Comparison of ENCODE assay signal across 8 cellular contexts in the genomic region with DNA sequence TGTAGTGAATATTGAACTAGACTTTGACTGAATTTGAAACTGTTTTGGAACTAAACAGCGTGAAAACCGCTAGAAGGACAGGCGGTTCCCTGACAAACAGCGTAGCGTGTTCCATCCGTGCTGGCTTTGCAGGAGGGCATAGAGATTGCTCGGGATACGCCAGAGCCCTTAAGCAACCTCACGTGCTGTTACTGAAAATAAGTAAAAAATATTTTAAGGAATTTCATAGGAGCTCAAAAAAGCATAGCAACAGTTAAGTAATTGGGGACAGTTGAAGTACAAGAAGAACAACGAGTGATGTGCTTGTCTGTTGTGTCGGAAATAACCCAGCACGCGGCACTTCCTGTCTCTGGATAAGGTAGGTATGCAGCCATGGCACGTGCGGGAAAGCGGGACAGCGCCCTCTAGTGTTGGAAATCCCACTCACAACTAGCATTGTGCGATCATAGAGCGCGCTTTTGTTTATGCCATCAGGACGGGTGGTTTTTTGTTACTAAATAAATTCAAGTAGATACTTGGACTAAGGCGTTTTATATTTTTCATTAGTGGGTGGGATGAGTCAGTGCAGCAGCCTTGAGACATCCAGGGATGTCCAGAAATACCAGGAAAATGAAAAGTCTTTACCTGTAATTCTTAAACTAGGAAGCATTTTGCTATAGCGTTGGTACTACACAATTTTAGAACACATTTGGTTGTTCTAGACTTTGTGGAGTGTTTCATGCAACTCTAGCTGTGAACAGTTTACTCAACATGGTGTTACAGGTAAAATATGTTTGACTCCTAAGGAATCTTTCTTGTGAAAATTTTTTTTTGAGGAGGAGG. TPM values are rescaled to one million over a fixed set of nuclear protein-coding genes. Genes with fewer than 3 reads are reported as not detected.
DNase-seq lines count a peak whose midpoint lies in the region; ATAC-seq and TF ChIP-seq lines count a peak whose summit lies in the region.

No MANE protein-coding gene starts in this region.

- H3K27me3 ChIP-seq in Caco-2 (replicated peaks; ENCODE audit: control insufficient read depth, insufficient read depth, low read length) (no peaks in the 10 kb centered on the region), PC-3 (ENCODE audit: low read length) (no peaks in the 10 kb centered on the region), fibroblast of lung (ENCODE audit: control insufficient read depth, insufficient read depth, low read length) (no peaks in the 10 kb centered on the region), neural cell (ENCODE audit: insufficient read depth, low read depth, low read length) (no peaks in the 10 kb centered on the region)

- TF ChIP-seq EP300 in neural cell (conservative IDR thresholded peaks at IDR 0.05; ENCODE audit: poor library complexity, severe bottlenecking) = no peak

- H3K4me3 ChIP-seq in Caco-2 (ENCODE audit: low read depth, low read length) (no peak overlapping the region), PC-3 (ENCODE audit: low read length) (no peak overlapping the region), fibroblast of lung (replicated peaks in 1 of 4; ENCODE audit: control extremely low read depth in 1 of 4, insufficient read depth in 1 of 4, low read depth in 3 of 4, low read length in 4 of 4) (no peak overlapping the region), neural cell (ENCODE audit: low read length) (no peak overlapping the region)

- ATAC-seq in GM19463 (IDR thresholded peaks at IDR 0.05; ENCODE audit: unreplicated experiment) = peak; percentile 79
- peak; percentile 55 for ATAC-seq in PC-3
- ATAC-seq in stimulated activated naive CD8-positive, alpha-beta T cell treated with anti-CD3 and anti-CD28 coated beads, Interleukin-15, amount 100 ng/mL, for 72 hours = peak; percentile 97

- peaks cover 81% of the 10 kb centered on the region for H3K36me3 Mint-ChIP-seq in Caco-2 (ENCODE audit: insufficient read depth, unreplicated experiment)

- H3K9me3 Mint-ChIP-seq in Caco-2 (ENCODE audit: unreplicated experiment) = no peaks in the 10 kb centered on the region
- H3K9me3 Mint-ChIP-seq in stimulated activated naive CD8-positive, alpha-beta T cell treated with anti-CD3 and anti-CD28 coated beads, Interleukin-15, amount 100 ng/mL, for 72 hours = no peaks in the 10 kb centered on the region

- intact Hi-C loops in Caco-2 (cut with micrococcal nuclease; ENCODE audit: unreplicated experiment) = loop anchor here (2.0 kb wide), 1 partner anchor 110 kb away; no protein-coding TSS in a partner anchor
- intact Hi-C loops in PC-3 (cut with micrococcal nuclease) = no loop called here

- peaks cover 7% of the 10 kb centered on the region for H3K4me1 Mint-ChIP-seq in Caco-2 (ENCODE audit: low read depth, unreplicated experiment)
- peaks cover 32% of the 10 kb centered on the region for H3K4me1 Mint-ChIP-seq in stimulated activated naive CD8-positive, alpha-beta T cell treated with anti-CD3 and anti-CD28 coated beads, Interleukin-15, amount 100 ng/mL, for 72 hours

- BruUV-seq in Caco-2 (replicated peaks; lab: Mats Ljungman, UMichigan) = no TSS peak
- no TSS peak for BruUV-seq in PC-3 (replicated peaks; lab: Mats Ljungman, UMichigan)

- POLR2A ChIA-PET in Caco-2 (lab: Charles Lee) (no interaction called here), PC-3 (lab: Charles Lee; ENCODE audit: unreplicated experiment) (no interaction called here)

- no peaks in the 10 kb centered on the region for H4K20me1 ChIP-seq in PC-3 (ENCODE audit: low read length)
- no peaks in the 10 kb centered on the region for H4K20me1 ChIP-seq in fibroblast of lung (ENCODE audit: control insufficient read depth, extremely low read depth, insufficient read depth, low read length)
- H4K20me1 ChIP-seq in neural cell (ENCODE audit: insufficient read depth) = no peaks in the 10 kb centered on the region

- H3F3A ChIP-seq in PC-3 (ENCODE audit: low read length, unreplicated experiment) (no peaks in the 10 kb centered on the region), neural cell (ENCODE audit: insufficient read depth, low read length, poor library complexity, severe bottlenecking) (no peaks in the 10 kb centered on the region)

- H3K4me2 ChIP-seq in PC-3 (ENCODE audit: low read length) = no peak overlapping the region
- no peak overlapping the region for H3K4me2 ChIP-seq in fibroblast of lung (ENCODE audit: extremely low read depth, insufficient read depth, low read length)
- H3K4me2 ChIP-seq in neural cell (ENCODE audit: low read length) = no peak overlapping the region

- H3K27ac Mint-ChIP-seq in Caco-2 (ENCODE audit: unreplicated experiment) = no peak overlapping the region
- H3K27ac Mint-ChIP-seq in stimulated activated naive CD8-positive, alpha-beta T cell treated with anti-CD3 and anti-CD28 coated beads, Interleukin-15, amount 100 ng/mL, for 72 hours = no peak overlapping the region

- 0 out of 2 replicates have a peak, but pooled peaks cover 2% of the 10 kb centered on the region for H3K36me3 ChIP-seq in Caco-2 (ENCODE audit: control insufficient read depth, insufficient read depth, low read length)
- H3K36me3 ChIP-seq in PC-3 (ENCODE audit: low read depth, low read length) = peaks cover 66% of the 10 kb centered on the region
- H3K36me3 ChIP-seq in fibroblast of lung (ENCODE audit: control insufficient read depth, insufficient read depth, low read length) = peaks cover 22% of the 10 kb centered on the region
- H3K36me3 ChIP-seq in neural cell (ENCODE audit: insufficient read depth, low read length) = no peaks in the 10 kb centered on the region

- no peaks in the 10 kb centered on the region for H3K9me3 ChIP-seq in Caco-2
- no peaks in the 10 kb centered on the region for H3K9me3 ChIP-seq in PC-3 (ENCODE audit: low read length)
- no peaks in the 10 kb centered on the region for H3K9me3 ChIP-seq in fibroblast of lung (ENCODE audit: control insufficient read depth, insufficient read depth, low read depth, low read length)
- H3K9me3 ChIP-seq in neural cell (ENCODE audit: low read length) = no peaks in the 10 kb centered on the region

- TF ChIP-seq CTCF in Caco-2 (IDR thresholded peaks at IDR 0.05; ENCODE audit: insufficient read depth in 1 of 2, low read depth in 1 of 2, low read length in 1 of 2, severe bottlenecking in 1 of 2, unreplicated experiment in 1 of 2) (peak; percentile 81 to 88), PC-3 (conservative IDR thresholded peaks at IDR 0.05; ENCODE audit: low read depth, low read length) (peak; percentile 85), fibroblast of lung (conservative IDR thresholded peaks at IDR 0.05 in 1 of 2, IDR thresholded peaks at IDR 0.05 in 1 of 2; ENCODE audit: low read depth in 1 of 2, low read length in 2 of 2) (peak; percentile 84 to 86), neural cell (IDR thresholded peaks at IDR 0.05; ENCODE audit: poor library complexity, severe bottlenecking) (peak; percentile 69)

- H3K9me2 ChIP-seq in PC-3 (replicated peaks; ENCODE audit: low read length) (no peaks in the 10 kb centered on the region), neural cell (ENCODE audit: insufficient read depth, low read length) (no peaks in the 10 kb centered on the region)

- no peaks in the 10 kb centered on the region for H3K27me3 Mint-ChIP-seq in Caco-2 (ENCODE audit: insufficient read depth, unreplicated experiment)
- no peaks in the 10 kb centered on the region for H3K27me3 Mint-ChIP-seq in stimulated activated naive CD8-positive, alpha-beta T cell treated with anti-CD3 and anti-CD28 coated beads, Interleukin-15, amount 100 ng/mL, for 72 hours

- H3K27ac ChIP-seq in PC-3 (ENCODE audit: low read length) (0 out of 2 replicates have a peak overlapping the region, but pooled peaks have one; percentile 15), fibroblast of lung (ENCODE audit: insufficient read depth, low read length) (peak overlapping the region; percentile 22), neural cell (ENCODE audit: low read length) (no peak overlapping the region)

- peak; percentile 81 to 82 for DNase-seq in Caco-2
- DNase-seq in HS-5 (ENCODE audit: low read depth) = peak; percentile 16
- peak; percentile 83 for DNase-seq in PC-3
- DNase-seq in activated T-cell treated with anti-CD3 and anti-CD28 coated beads for 48 hours (ENCODE audit: low read depth) = peak; percentile 80
- DNase-seq in fibroblast of lung (ENCODE audit: low read depth in 2 of 2) = peak; percentile 76 to 84
- DNase-seq in stimulated activated naive CD8-positive, alpha-beta T cell treated with anti-CD3 and anti-CD28 coated beads, Interleukin-15, amount 100 ng/mL, for 72 hours = peak; percentile 78 to 84

- CTCF ChIA-PET in Caco-2 (lab: Charles Lee) (interaction anchor here (0.7 kb wide), 1 partner anchor 440 kb away, joined by 3 read pairs; no protein-coding TSS in a partner anchor), PC-3 (lab: Charles Lee) (no interaction called here)

- peak; percentile 56 for TF ChIP-seq RAD21 in neural cell (conservative IDR thresholded peaks at IDR 0.05)

- H2AFZ ChIP-seq in PC-3 (ENCODE audit: low read length) (no peak overlapping the region), fibroblast of lung (ENCODE audit: low read length) (no peak overlapping the region), neural cell (ENCODE audit: low read depth, low read length) (no peak overlapping the region)

- H3K79me2 ChIP-seq in PC-3 (ENCODE audit: low read length) (peaks cover 48% of the 10 kb centered on the region), fibroblast of lung (ENCODE audit: control insufficient read depth, insufficient read depth, low read length) (peaks cover 6% of the 10 kb centered on the region), neural cell (replicated peaks; ENCODE audit: insufficient read depth, low read length) (peaks cover 6% of the 10 kb centered on the region)

- H3K4me3 Mint-ChIP-seq in Caco-2 (ENCODE audit: unreplicated experiment) = no peak overlapping the region
- no peak overlapping the region for H3K4me3 Mint-ChIP-seq in stimulated activated naive CD8-positive, alpha-beta T cell treated with anti-CD3 and anti-CD28 coated beads, Interleukin-15, amount 100 ng/mL, for 72 hours

- H3K9ac ChIP-seq in PC-3 (ENCODE audit: low read length) = no peak overlapping the region
- no peak overlapping the region for H3K9ac ChIP-seq in fibroblast of lung (ENCODE audit: insufficient read depth, low read length)
- no peak overlapping the region for H3K9ac ChIP-seq in neural cell (ENCODE audit: low read length)

- 0 out of 2 replicates have a peak, but pooled peaks cover 3% of the 10 kb centered on the region for H3K4me1 ChIP-seq in Caco-2
- H3K4me1 ChIP-seq in PC-3 (ENCODE audit: insufficient read depth, low read length) = peaks cover 30% of the 10 kb centered on the region
- peaks cover 3% of the 10 kb centered on the region for H3K4me1 ChIP-seq in fibroblast of lung (ENCODE audit: control insufficient read depth, extremely low read depth, insufficient read depth, low read length)

TF ChIP-seq in neural cell, 6 proteins besides CTCF, POLR2A, EP300 and RAD21 (continues in another document):
- TF ChIP-seq EZH2 (IDR thresholded peaks at IDR 0.05; ENCODE audit: borderline replicate concordance, insufficient read depth, low read length, poor library complexity, severe bottlenecking) (no peak), MXI1 (conservative IDR thresholded peaks at IDR 0.05; ENCODE audit: poor library complexity, severe bottlenecking) (peak; percentile 37)

RNA-seq across cellular contexts. Expression of a gene that starts 50.4 kb away (rescaled TPM):
- 108 and 113 TPM in 2 replicates for total RNA-seq in Caco-2 (2022)
- total RNA-seq in PC-3 (2014; rRNA removed) = 119 and 151 TPM in 2 replicates
- 84.5 and 86.2 TPM in 2 replicates for total RNA-seq in fibroblast of lung
- polyA plus RNA-seq in fibroblast of lung = 98.7 and 117 TPM in 2 replicates
- 89.2 and 106 TPM in 2 replicates for polyA plus RNA-seq in fibroblast of lung (2012)
- 20.5 and 29.9 TPM in 2 replicates for polyA minus RNA-seq in fibroblast of lung (ENCODE audit: low replicate concordance)
- polyA plus RNA-seq in neural cell = 427 and 466 TPM in 2 replicates
- polyA minus RNA-seq in neural cell = 173 and 214 TPM in 2 replicates

Comparison
In these comparisons a context has a peak if more than half of its experiments do, and no peak if none do; other contexts are left out.
1. DNase-seq: peak in every context shown above with its lines; median percentile 83 in PC-3; 82 in Caco-2; 81 in stimulated activated naive CD8-positive, alpha-beta T cell treated with anti-CD3 and anti-CD28 coated beads, Interleukin-15, amount 100 ng/mL, for 72 hours; 80 in activated T-cell treated with anti-CD3 and anti-CD28 coated beads for 48 hours; 80 in fibroblast of lung; 16 in HS-5.